In genomic region chr4:86855572-86855971, GRCh38 we compare ENCODE assay signal across 15 cellular contexts. TPM values are rescaled to one million over a fixed set of nuclear protein-coding genes. Genes with fewer than 3 reads are reported as not detected.
DNase-seq lines count a peak whose midpoint lies in the region; ATAC-seq and TF ChIP-seq lines count a peak whose summit lies in the region.
"Had no signal": no experiment of that assay in that cellular context is flagged by ENCODE, and none has a peak within 500 bp of the region (broad histone marks: within the 10 kb centered on the region; RNA-seq: fewer than 3 reads in every experiment).

No MANE protein-coding gene starts in this region.

- no peaks in the 10 kb centered on the region for H4K20me1 ChIP-seq in osteoblast (ENCODE audit: insufficient read depth, low read length)

- CTCF ChIA-PET in activated CD8-positive, alpha-beta memory T cell treated with anti-CD3 and anti-CD28 coated beads, Interleukin-2, amount 10 ng/mL, durations not matched to agents 7 days and 5 days (lab: Charles Lee): no interaction called here

- no peaks in the 10 kb centered on the region for H3K79me2 ChIP-seq in osteoblast (ENCODE audit: insufficient read depth, low read length)

- H3K27ac ChIP-seq in osteoblast (ENCODE audit: low read depth, low read length) (no peak overlapping the region), right atrium auricular region (no peak overlapping the region)

- no peak overlapping the region for H2AFZ ChIP-seq in osteoblast (ENCODE audit: low read length)

- H3K27me3 ChIP-seq in osteoblast (ENCODE audit: insufficient read depth, low read length) (no peaks in the 10 kb centered on the region), right atrium auricular region (no peaks in the 10 kb centered on the region), BE2C (no peaks in the 10 kb centered on the region)

- no peaks in the 10 kb centered on the region for H3K36me3 Mint-ChIP-seq in activated CD8-positive, alpha-beta memory T cell treated with anti-CD3 and anti-CD28 coated beads, Interleukin-2, amount 10 ng/mL, durations not matched to agents 7 days and 5 days

- ATAC-seq in activated CD8-positive, alpha-beta memory T cell treated with anti-CD3 and anti-CD28 coated beads, Interleukin-2, amount 10 ng/mL, durations not matched to agents 7 days and 5 days: no peak
- no peak for ATAC-seq in GM18873 (IDR thresholded peaks at IDR 0.05; ENCODE audit: low FRiP score, unreplicated experiment)
- ATAC-seq: Right ventricle myocardium inferior had no signal

- H3K27me3 Mint-ChIP-seq in activated CD8-positive, alpha-beta memory T cell treated with anti-CD3 and anti-CD28 coated beads, Interleukin-2, amount 10 ng/mL, durations not matched to agents 7 days and 5 days: no peaks in the 10 kb centered on the region
- H3K27me3 Mint-ChIP-seq: progenitor cell of endocrine pancreas had no signal

- H3K4me3 Mint-ChIP-seq in activated CD8-positive, alpha-beta memory T cell treated with anti-CD3 and anti-CD28 coated beads, Interleukin-2, amount 10 ng/mL, durations not matched to agents 7 days and 5 days: no peak overlapping the region

- no peaks in the 10 kb centered on the region for H3K9me3 ChIP-seq in osteoblast (ENCODE audit: low read depth, low read length)
- H3K9me3 ChIP-seq in right atrium auricular region: no peaks in the 10 kb centered on the region
- no peaks in the 10 kb centered on the region for H3K9me3 ChIP-seq in BE2C
- H3K9me3 ChIP-seq: HAP-1 had no signal

- no peaks in the 10 kb centered on the region for H3K9me3 Mint-ChIP-seq in activated CD8-positive, alpha-beta memory T cell treated with anti-CD3 and anti-CD28 coated beads, Interleukin-2, amount 10 ng/mL, durations not matched to agents 7 days and 5 days (ENCODE audit: low read depth)

- H3K4me1 ChIP-seq in osteoblast (ENCODE audit: insufficient read depth, low read length): peaks cover 4% of the 10 kb centered on the region
- no peaks in the 10 kb centered on the region for H3K4me1 ChIP-seq in right atrium auricular region
- no peaks in the 10 kb centered on the region for H3K4me1 ChIP-seq in BE2C
- H3K4me1 ChIP-seq: HAP-1 had no signal

- H3K36me3 ChIP-seq in osteoblast (ENCODE audit: insufficient read depth, low read length) (no peaks in the 10 kb centered on the region), right atrium auricular region (no peaks in the 10 kb centered on the region), BE2C (no peaks in the 10 kb centered on the region)
- H3K36me3 ChIP-seq: HAP-1 had no signal

- TF ChIP-seq CTCF in choroid plexus epithelial cell (conservative IDR thresholded peaks at IDR 0.05; ENCODE audit: low read depth, low read length) (no peak), osteoblast (IDR thresholded peaks at IDR 0.05; ENCODE audit: extremely low read depth, low read depth, low read length) (no peak), right atrium auricular region (IDR thresholded peaks at IDR 0.05) (no peak), BE2C (IDR thresholded peaks at IDR 0.05; ENCODE audit: low read depth, low read length) (no peak)

- H3K4me2 ChIP-seq in osteoblast (ENCODE audit: insufficient read depth, low read length): peak overlapping the region; percentile 35

- H3K4me1 Mint-ChIP-seq in activated CD8-positive, alpha-beta memory T cell treated with anti-CD3 and anti-CD28 coated beads, Interleukin-2, amount 10 ng/mL, durations not matched to agents 7 days and 5 days: no peaks in the 10 kb centered on the region

- H3K27ac Mint-ChIP-seq in activated CD8-positive, alpha-beta memory T cell treated with anti-CD3 and anti-CD28 coated beads, Interleukin-2, amount 10 ng/mL, durations not matched to agents 7 days and 5 days: no peak overlapping the region
- H3K27ac Mint-ChIP-seq: progenitor cell of endocrine pancreas had no signal

- DNase-seq in DMS53 treated with DMSO at 0.1 percent for 48 hours (lab: John Stamatoyannopoulos, UW; ENCODE audit: unreplicated experiment): peak; percentile 70
- peak; percentile 60 for DNase-seq in LoVo (ENCODE audit: low spot score)
- peak; percentile 26 for DNase-seq in choroid plexus epithelial cell (ENCODE audit: low read depth)
- no peak for DNase-seq in osteoblast (ENCODE audit: insufficient read length, low spot score, missing footprints)
- no peak for DNase-seq in activated CD8-positive, alpha-beta memory T cell treated with anti-CD3 and anti-CD28 coated beads, Interleukin-2, amount 10 ng/mL, durations not matched to agents 7 days and 5 days
- no peak for DNase-seq in right atrium auricular region (ENCODE audit: low spot score)
- DNase-seq in BE2C: no peak
- DNase-seq: amniotic stem cell; effector memory CD4-positive, alpha-beta T cell; stimulated activated CD4-positive, alpha-beta T cell treated with anti-CD3 and anti-CD28 coated beads, Interleukin-4, amount 100 ng/mL, for 24 hours had no signal

- no peak overlapping the region for H3K4me3 ChIP-seq in choroid plexus epithelial cell (ENCODE audit: low read depth, low read length)
- no peak overlapping the region for H3K4me3 ChIP-seq in osteoblast (ENCODE audit: insufficient read depth, low read length)
- H3K4me3 ChIP-seq in right atrium auricular region: no peak overlapping the region
- no peak overlapping the region for H3K4me3 ChIP-seq in BE2C (ENCODE audit: low read depth, low read length)
- H3K4me3 ChIP-seq: HAP-1 had no signal

RNA-seq across cellular contexts. Expression of gene SLC10A6, which starts 6.4 kb away (rescaled TPM):
- total RNA-seq in osteoblast (not detected in 2 replicates), right atrium auricular region (1 to 10 TPM; 1.3 to 1.7 TPM)
- total RNA-seq in activated CD8-positive, alpha-beta memory T cell treated with anti-CD3 and anti-CD28 coated beads, Interleukin-2, amount 10 ng/mL, durations not matched to agents 7 days and 5 days: not detected
- polyA plus RNA-seq in BE2C (2012; ENCODE audit: insufficient read depth, insufficient read length, low read depth): not detected
- total RNA-seq: LHCN-M2, progenitor cell of endocrine pancreas had no signal

RNA-seq across cellular contexts. Expression of gene C4orf36, which starts 36.6 kb away (rescaled TPM):
- total RNA-seq in osteoblast (0.72 and 0.88 TPM in 2 replicates), right atrium auricular region (not detected)
- total RNA-seq in activated CD8-positive, alpha-beta memory T cell treated with anti-CD3 and anti-CD28 coated beads, Interleukin-2, amount 10 ng/mL, durations not matched to agents 7 days and 5 days: not detected
- polyA plus RNA-seq in BE2C (2012; ENCODE audit: insufficient read depth, insufficient read length, low read depth): not detected
- total RNA-seq: LHCN-M2 had no signal

Comparison
In these comparisons a context has a peak if more than half of its experiments do, and no peak if none do; other contexts are left out.
1. DNase-seq: peak in DMS53 treated with DMSO at 0.1 percent for 48 hours (single experiment), LoVo (single experiment) and choroid plexus epithelial cell (single experiment); none in osteoblast (single experiment), activated CD8-positive, alpha-beta memory T cell treated with anti-CD3 and anti-CD28 coated beads, Interleukin-2, amount 10 ng/mL, durations not matched to agents 7 days and 5 days (single experiment), right atrium auricular region (single experiment) and BE2C (single experiment).